In the genomic region with DNA sequence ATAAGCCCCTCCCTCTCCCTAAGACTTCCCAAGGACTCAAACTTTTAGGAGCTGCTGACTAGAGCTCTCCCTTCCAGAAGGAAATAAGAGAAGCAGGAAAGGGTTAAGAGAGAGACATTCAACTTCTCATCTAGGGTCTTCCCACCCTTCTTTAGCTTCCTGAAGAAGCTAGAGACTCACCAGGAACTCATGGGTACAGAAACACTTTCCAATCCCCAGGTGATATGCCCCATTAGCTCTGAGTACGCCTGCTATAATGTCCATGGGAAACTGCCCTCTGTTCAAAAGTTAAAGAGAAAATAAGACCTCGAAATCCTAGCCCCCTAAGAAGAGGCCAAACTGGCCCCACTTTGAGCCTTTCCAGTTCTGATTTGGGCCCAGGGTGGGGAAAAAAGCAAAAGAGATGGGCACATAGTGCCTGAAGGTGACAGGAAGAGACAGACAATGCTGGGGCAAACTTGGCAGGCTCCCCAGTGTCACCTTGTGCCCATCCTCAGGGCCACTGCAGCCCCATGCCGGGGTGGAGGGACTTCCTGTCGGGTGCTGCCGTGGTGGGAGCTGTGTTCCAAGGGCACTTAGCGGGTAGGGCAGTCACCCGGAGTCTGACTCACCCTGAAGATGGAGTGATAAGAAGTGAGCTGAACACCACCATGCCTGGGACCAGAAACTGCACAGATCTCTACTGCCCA, we compare ENCODE assay signal across 1 cellular context.
TF ChIP-seq lines count a peak whose summit lies in the region.

No MANE protein-coding gene starts in this region.

TF ChIP-seq in endothelial cell of umbilical vein, 7 proteins besides CTCF, POLR2A, EP300 and RAD21:
- no peak for TF ChIP-seq MAX (IDR thresholded peaks at IDR 0.05; ENCODE audit: insufficient read depth, insufficient read length)
- TF ChIP-seq FOS (IDR thresholded peaks at IDR 0.05; ENCODE audit: borderline replicate concordance, insufficient read depth, low read length): peak; percentile 80
- no peak for TF ChIP-seq MYC (IDR thresholded peaks at IDR 0.05; ENCODE audit: low read depth, low read length)
- peak; percentile 55 for TF ChIP-seq POLR2AphosphoS5 (IDR thresholded peaks at IDR 0.05; ENCODE audit: insufficient read depth, low read depth, low read length)
- TF ChIP-seq JUN (IDR thresholded peaks at IDR 0.05; ENCODE audit: borderline replicate concordance, insufficient read depth, insufficient read length, low read depth): peak; percentile 58
- peak; percentile 99 for TF ChIP-seq GATA2 (IDR thresholded peaks at IDR 0.05; ENCODE audit: insufficient read depth, insufficient read length, low read depth, low read length)
- TF ChIP-seq EZH2 (IDR thresholded peaks at IDR 0.05; ENCODE audit: borderline replicate concordance, low read depth, low read length, severe bottlenecking): no peak
